Comparison of ENCODE assay signal across 1 cellular context in the genomic region with DNA sequence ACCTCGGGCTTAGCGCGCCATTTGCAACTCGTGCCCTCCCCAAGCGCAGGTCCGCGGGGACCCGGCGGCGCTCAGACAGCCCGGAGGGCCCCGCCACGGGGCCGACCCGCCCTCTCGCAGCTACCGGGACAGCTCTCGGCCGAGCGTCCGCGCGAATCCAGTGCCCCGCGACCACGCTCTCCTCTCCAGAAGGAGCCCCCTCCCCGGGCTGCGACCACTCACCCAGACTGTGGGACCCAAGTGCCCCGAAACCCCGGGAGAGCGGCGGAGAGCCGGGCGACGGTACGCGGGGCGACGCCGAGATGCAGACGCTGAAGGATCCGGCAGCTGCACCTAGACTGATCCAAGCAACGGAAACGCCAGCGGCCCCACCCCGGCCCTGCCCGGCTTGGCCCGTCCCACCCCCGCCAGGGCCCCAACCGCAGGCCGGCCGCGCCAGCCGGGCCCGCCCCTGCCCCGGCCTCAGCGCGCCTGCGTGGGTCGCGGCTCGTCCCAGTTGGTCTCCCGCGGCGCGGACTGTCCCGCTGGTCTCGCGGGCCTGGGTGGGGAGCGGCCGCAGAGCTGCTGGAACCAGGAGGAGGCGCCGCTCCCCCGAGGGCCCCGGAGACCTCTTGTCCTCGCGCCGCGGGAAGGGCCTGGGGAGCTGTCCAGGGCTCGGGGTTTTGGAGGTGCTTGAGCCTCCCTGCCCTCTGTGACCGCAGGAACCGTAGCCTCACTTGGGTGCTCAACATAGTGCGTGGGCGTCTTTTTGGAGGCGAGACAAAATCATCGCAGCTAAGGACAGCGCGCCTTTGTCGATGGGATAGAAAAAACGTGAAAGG.
TF ChIP-seq lines count a peak whose summit lies in the region.

A gene (minus strand): TSS at position 340 of the 821 bp plus-strand sequence. CDS start 391 bp downstream, outside the sequence.

TF ChIP-seq in GM12878, 131 proteins besides CTCF, POLR2A, EP300 and RAD21 (continued from another document and continues in another):
- TF ChIP-seq FOXK2 (IDR thresholded peaks at IDR 0.05) (no peak), SIN3A (IDR thresholded peaks at IDR 0.05; ENCODE audit: low read depth, low read length) (no peak), SIX5 (IDR thresholded peaks at IDR 0.05; ENCODE audit: low read depth, low read length, severe bottlenecking) (no peak), ZNF207 (IDR thresholded peaks at IDR 0.05; ENCODE audit: borderline replicate concordance) (no peak), ZNF622 (IDR thresholded peaks at IDR 0.05) (no peak), STAT1 (conservative IDR thresholded peaks at IDR 0.05) (no peak), SREBF1 (IDR thresholded peaks at IDR 0.05; ENCODE audit: low read length) (no peak), RB1 (IDR thresholded peaks at IDR 0.05; ENCODE audit: borderline replicate concordance) (peak; percentile 65; the same call in 1 of the 2 replicates), TARDBP (IDR thresholded peaks at IDR 0.05; ENCODE audit: borderline replicate concordance) (no peak), SRF (IDR thresholded peaks at IDR 0.05; ENCODE audit: low read depth in 2 of 2, low read length in 2 of 2) (0 out of 4 replicates have a peak, but pooled peaks of 1 of the 2 experiments have one; percentile 14), NFXL1 (IDR thresholded peaks at IDR 0.05; ENCODE audit: borderline replicate concordance) (no peak), POLR2AphosphoS2 (IDR thresholded peaks at IDR 0.05; ENCODE audit: low read depth, low read length) (peak; percentile 64), ESRRA (IDR thresholded peaks at IDR 0.05; ENCODE audit: low read length) (no peak), YY1 (IDR thresholded peaks at IDR 0.05; ENCODE audit: low read depth, low read length) (peak; percentile 50; the same call in 1 of the 2 replicates), BMI1 (IDR thresholded peaks at IDR 0.05; ENCODE audit: borderline replicate concordance) (no peak), CEBPB (IDR thresholded peaks at IDR 0.05; ENCODE audit: borderline replicate concordance in 1 of 2, low read depth in 2 of 2, low read length in 2 of 2) (no peak), ZBED1 (IDR thresholded peaks at IDR 0.05; ENCODE audit: borderline replicate concordance) (no peak), ASH2L (IDR thresholded peaks at IDR 0.05; ENCODE audit: borderline replicate concordance, low read depth) (0 out of 2 replicates have a peak, but pooled peaks have one; percentile 56), HDAC6 (IDR thresholded peaks at IDR 0.05; ENCODE audit: unreplicated experiment) (peak; percentile 42), ZZZ3 (IDR thresholded peaks at IDR 0.05; ENCODE audit: control insufficient read depth, insufficient read length, low read depth) (no peak), RELA (IDR thresholded peaks at IDR 0.05; ENCODE audit: borderline replicate concordance, partially characterized antibody) (peak; percentile 35)
- TF ChIP-seq, protein P1, sequence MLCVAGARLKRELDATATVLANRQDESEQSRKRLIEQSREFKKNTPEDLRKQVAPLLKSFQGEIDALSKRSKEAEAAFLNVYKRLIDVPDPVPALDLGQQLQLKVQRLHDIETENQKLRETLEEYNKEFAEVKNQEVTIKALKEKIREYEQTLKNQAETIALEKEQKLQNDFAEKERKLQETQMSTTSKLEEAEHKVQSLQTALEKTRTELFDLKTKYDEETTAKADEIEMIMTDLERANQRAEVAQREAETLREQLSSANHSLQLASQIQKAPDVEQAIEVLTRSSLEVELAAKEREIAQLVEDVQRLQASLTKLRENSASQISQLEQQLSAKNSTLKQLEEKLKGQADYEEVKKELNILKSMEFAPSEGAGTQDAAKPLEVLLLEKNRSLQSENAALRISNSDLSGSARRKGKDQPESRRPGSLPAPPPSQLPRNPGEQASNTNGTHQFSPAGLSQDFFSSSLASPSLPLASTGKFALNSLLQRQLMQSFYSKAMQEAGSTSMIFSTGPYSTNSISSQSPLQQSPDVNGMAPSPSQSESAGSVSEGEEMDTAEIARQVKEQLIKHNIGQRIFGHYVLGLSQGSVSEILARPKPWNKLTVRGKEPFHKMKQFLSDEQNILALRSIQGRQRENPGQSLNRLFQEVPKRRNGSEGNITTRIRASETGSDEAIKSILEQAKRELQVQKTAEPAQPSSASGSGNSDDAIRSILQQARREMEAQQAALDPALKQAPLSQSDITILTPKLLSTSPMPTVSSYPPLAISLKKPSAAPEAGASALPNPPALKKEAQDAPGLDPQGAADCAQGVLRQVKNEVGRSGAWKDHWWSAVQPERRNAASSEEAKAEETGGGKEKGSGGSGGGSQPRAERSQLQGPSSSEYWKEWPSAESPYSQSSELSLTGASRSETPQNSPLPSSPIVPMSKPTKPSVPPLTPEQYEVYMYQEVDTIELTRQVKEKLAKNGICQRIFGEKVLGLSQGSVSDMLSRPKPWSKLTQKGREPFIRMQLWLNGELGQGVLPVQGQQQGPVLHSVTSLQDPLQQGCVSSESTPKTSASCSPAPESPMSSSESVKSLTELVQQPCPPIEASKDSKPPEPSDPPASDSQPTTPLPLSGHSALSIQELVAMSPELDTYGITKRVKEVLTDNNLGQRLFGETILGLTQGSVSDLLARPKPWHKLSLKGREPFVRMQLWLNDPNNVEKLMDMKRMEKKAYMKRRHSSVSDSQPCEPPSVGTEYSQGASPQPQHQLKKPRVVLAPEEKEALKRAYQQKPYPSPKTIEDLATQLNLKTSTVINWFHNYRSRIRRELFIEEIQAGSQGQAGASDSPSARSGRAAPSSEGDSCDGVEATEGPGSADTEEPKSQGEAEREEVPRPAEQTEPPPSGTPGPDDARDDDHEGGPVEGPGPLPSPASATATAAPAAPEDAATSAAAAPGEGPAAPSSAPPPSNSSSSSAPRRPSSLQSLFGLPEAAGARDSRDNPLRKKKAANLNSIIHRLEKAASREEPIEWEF (IDR thresholded peaks at IDR 0.05; ENCODE audit: insufficient replicate concordance, low read depth, low read length) = no peak
- TF ChIP-seq, protein P2, sequence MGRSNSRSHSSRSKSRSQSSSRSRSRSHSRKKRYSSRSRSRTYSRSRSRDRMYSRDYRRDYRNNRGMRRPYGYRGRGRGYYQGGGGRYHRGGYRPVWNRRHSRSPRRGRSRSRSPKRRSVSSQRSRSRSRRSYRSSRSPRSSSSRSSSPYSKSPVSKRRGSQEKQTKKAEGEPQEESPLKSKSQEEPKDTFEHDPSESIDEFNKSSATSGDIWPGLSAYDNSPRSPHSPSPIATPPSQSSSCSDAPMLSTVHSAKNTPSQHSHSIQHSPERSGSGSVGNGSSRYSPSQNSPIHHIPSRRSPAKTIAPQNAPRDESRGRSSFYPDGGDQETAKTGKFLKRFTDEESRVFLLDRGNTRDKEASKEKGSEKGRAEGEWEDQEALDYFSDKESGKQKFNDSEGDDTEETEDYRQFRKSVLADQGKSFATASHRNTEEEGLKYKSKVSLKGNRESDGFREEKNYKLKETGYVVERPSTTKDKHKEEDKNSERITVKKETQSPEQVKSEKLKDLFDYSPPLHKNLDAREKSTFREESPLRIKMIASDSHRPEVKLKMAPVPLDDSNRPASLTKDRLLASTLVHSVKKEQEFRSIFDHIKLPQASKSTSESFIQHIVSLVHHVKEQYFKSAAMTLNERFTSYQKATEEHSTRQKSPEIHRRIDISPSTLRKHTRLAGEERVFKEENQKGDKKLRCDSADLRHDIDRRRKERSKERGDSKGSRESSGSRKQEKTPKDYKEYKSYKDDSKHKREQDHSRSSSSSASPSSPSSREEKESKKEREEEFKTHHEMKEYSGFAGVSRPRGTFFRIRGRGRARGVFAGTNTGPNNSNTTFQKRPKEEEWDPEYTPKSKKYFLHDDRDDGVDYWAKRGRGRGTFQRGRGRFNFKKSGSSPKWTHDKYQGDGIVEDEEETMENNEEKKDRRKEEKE (IDR thresholded peaks at IDR 0.05) = no peak
- TF ChIP-seq, protein P3, sequence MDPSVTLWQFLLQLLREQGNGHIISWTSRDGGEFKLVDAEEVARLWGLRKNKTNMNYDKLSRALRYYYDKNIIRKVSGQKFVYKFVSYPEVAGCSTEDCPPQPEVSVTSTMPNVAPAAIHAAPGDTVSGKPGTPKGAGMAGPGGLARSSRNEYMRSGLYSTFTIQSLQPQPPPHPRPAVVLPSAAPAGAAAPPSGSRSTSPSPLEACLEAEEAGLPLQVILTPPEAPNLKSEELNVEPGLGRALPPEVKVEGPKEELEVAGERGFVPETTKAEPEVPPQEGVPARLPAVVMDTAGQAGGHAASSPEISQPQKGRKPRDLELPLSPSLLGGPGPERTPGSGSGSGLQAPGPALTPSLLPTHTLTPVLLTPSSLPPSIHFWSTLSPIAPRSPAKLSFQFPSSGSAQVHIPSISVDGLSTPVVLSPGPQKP (IDR thresholded peaks at IDR 0.05; ENCODE audit: low read depth, low read length) = no peak
- TF ChIP-seq, protein P4, sequence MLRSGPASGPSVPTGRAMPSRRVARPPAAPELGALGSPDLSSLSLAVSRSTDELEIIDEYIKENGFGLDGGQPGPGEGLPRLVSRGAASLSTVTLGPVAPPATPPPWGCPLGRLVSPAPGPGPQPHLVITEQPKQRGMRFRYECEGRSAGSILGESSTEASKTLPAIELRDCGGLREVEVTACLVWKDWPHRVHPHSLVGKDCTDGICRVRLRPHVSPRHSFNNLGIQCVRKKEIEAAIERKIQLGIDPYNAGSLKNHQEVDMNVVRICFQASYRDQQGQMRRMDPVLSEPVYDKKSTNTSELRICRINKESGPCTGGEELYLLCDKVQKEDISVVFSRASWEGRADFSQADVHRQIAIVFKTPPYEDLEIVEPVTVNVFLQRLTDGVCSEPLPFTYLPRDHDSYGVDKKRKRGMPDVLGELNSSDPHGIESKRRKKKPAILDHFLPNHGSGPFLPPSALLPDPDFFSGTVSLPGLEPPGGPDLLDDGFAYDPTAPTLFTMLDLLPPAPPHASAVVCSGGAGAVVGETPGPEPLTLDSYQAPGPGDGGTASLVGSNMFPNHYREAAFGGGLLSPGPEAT (IDR thresholded peaks at IDR 0.05; ENCODE audit: low read depth) = no peak
- TF ChIP-seq, protein P5, sequence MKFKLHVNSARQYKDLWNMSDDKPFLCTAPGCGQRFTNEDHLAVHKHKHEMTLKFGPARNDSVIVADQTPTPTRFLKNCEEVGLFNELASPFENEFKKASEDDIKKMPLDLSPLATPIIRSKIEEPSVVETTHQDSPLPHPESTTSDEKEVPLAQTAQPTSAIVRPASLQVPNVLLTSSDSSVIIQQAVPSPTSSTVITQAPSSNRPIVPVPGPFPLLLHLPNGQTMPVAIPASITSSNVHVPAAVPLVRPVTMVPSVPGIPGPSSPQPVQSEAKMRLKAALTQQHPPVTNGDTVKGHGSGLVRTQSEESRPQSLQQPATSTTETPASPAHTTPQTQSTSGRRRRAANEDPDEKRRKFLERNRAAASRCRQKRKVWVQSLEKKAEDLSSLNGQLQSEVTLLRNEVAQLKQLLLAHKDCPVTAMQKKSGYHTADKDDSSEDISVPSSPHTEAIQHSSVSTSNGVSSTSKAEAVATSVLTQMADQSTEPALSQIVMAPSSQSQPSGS (IDR thresholded peaks at IDR 0.05; ENCODE audit: low read length) = no peak
- TF ChIP-seq, protein P6, sequence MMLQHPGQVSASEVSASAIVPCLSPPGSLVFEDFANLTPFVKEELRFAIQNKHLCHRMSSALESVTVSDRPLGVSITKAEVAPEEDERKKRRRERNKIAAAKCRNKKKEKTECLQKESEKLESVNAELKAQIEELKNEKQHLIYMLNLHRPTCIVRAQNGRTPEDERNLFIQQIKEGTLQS (IDR thresholded peaks at IDR 0.05; ENCODE audit: borderline replicate concordance, extremely low read depth, low read depth, low read length) = no peak
- TF ChIP-seq, protein P7, sequence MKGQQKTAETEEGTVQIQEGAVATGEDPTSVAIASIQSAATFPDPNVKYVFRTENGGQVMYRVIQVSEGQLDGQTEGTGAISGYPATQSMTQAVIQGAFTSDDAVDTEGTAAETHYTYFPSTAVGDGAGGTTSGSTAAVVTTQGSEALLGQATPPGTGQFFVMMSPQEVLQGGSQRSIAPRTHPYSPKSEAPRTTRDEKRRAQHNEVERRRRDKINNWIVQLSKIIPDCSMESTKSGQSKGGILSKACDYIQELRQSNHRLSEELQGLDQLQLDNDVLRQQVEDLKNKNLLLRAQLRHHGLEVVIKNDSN (IDR thresholded peaks at IDR 0.05; ENCODE audit: borderline replicate concordance, extremely low read length, insufficient read depth, low read depth, low read length) = no peak
- TF ChIP-seq, protein P8, sequence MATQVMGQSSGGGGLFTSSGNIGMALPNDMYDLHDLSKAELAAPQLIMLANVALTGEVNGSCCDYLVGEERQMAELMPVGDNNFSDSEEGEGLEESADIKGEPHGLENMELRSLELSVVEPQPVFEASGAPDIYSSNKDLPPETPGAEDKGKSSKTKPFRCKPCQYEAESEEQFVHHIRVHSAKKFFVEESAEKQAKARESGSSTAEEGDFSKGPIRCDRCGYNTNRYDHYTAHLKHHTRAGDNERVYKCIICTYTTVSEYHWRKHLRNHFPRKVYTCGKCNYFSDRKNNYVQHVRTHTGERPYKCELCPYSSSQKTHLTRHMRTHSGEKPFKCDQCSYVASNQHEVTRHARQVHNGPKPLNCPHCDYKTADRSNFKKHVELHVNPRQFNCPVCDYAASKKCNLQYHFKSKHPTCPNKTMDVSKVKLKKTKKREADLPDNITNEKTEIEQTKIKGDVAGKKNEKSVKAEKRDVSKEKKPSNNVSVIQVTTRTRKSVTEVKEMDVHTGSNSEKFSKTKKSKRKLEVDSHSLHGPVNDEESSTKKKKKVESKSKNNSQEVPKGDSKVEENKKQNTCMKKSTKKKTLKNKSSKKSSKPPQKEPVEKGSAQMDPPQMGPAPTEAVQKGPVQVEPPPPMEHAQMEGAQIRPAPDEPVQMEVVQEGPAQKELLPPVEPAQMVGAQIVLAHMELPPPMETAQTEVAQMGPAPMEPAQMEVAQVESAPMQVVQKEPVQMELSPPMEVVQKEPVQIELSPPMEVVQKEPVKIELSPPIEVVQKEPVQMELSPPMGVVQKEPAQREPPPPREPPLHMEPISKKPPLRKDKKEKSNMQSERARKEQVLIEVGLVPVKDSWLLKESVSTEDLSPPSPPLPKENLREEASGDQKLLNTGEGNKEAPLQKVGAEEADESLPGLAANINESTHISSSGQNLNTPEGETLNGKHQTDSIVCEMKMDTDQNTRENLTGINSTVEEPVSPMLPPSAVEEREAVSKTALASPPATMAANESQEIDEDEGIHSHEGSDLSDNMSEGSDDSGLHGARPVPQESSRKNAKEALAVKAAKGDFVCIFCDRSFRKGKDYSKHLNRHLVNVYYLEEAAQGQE (IDR thresholded peaks at IDR 0.05; ENCODE audit: low read depth, low read length) = peak; percentile 83
- TF ChIP-seq, protein P9, sequence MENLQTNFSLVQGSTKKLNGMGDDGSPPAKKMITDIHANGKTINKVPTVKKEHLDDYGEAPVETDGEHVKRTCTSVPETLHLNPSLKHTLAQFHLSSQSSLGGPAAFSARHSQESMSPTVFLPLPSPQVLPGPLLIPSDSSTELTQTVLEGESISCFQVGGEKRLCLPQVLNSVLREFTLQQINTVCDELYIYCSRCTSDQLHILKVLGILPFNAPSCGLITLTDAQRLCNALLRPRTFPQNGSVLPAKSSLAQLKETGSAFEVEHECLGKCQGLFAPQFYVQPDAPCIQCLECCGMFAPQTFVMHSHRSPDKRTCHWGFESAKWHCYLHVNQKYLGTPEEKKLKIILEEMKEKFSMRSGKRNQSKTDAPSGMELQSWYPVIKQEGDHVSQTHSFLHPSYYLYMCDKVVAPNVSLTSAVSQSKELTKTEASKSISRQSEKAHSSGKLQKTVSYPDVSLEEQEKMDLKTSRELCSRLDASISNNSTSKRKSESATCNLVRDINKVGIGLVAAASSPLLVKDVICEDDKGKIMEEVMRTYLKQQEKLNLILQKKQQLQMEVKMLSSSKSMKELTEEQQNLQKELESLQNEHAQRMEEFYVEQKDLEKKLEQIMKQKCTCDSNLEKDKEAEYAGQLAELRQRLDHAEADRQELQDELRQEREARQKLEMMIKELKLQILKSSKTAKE (IDR thresholded peaks at IDR 0.05; ENCODE audit: low read depth, poor library complexity, severe bottlenecking) = no peak
